ENCODE assay signal across 8 cellular contexts in genomic region chr16:17476414-17477259, GRCh38. TPM values are rescaled to one million over a fixed set of nuclear protein-coding genes. Genes with fewer than 3 reads are reported as not detected.
A peak's percentile ranks its signal among the peaks of the same experiment; 100 is the strongest.
DNase-seq lines count a peak whose midpoint lies in the region; ATAC-seq and TF ChIP-seq lines count a peak whose summit lies in the region.

No MANE protein-coding gene starts in this region.

- POLR2A ChIA-PET in AG04450 (lab: Yijun Ruan, JAX), result interaction anchor here (0.6 kb wide), 1 partner anchor 213 kb away, joined by 5 read pairs; no protein-coding TSS in a partner anchor

- ATAC-seq in GM18870 (IDR thresholded peaks at IDR 0.05; ENCODE audit: unreplicated experiment), result no peak

- no peak for TF ChIP-seq POLR2A in suprapubic skin (IDR thresholded peaks at IDR 0.05)

- peaks cover 6% of the 10 kb centered on the region for H3K4me1 ChIP-seq in suprapubic skin

- TF ChIP-seq CTCF in AG04450 (IDR thresholded peaks at IDR 0.05; ENCODE audit: low read depth, low read length), result peak; percentile 74
- peak; percentile 48; the same call in 1 of the 2 replicates for TF ChIP-seq CTCF in GM12875 (IDR thresholded peaks at IDR 0.05; ENCODE audit: borderline replicate concordance, insufficient read depth, low read depth, low read length)
- TF ChIP-seq CTCF in kidney epithelial cell (IDR thresholded peaks at IDR 0.05; ENCODE audit: insufficient read depth, low read length, poor library complexity, severe bottlenecking), result peak; percentile 37
- peak; percentile 26 to 39 for TF ChIP-seq CTCF in suprapubic skin (IDR thresholded peaks at IDR 0.05)

- H3K27me3 ChIP-seq in AG04450 (ENCODE audit: control insufficient read depth, insufficient read depth, low read length), result no peaks in the 10 kb centered on the region
- peaks cover 5% of the 10 kb centered on the region for H3K27me3 ChIP-seq in kidney epithelial cell (ENCODE audit: control insufficient read depth, insufficient read depth, low read length)
- peaks cover 5% of the 10 kb centered on the region for H3K27me3 ChIP-seq in suprapubic skin

- no peak for TF ChIP-seq EP300 in suprapubic skin (IDR thresholded peaks at IDR 0.05)

- CTCF ChIA-PET in AG04450 (lab: Charles Lee), result interaction anchor here (0.6 to 5.4 kb wide), 10 partner anchors 9 to 614 kb away, joined by 3 to 124 read pairs (median 4); no protein-coding TSS in a partner anchor

- H3K4me3 ChIP-seq in AG04450 (ENCODE audit: low read depth, low read length) (no peak overlapping the region), GM12875 (ENCODE audit: low read depth, low read length) (no peak overlapping the region), kidney epithelial cell (ENCODE audit: low read depth, low read length) (no peak overlapping the region), suprapubic skin (no peak overlapping the region)

- H3K36me3 ChIP-seq in kidney epithelial cell (ENCODE audit: control insufficient read depth, insufficient read depth, low read length), result no peaks in the 10 kb centered on the region
- no peaks in the 10 kb centered on the region for H3K36me3 ChIP-seq in suprapubic skin

- no peaks in the 10 kb centered on the region; the same call in 1 of the 2 replicates for H3K9me3 ChIP-seq in AG04450 (ENCODE audit: control insufficient read depth, insufficient read depth, low read length)
- H3K9me3 ChIP-seq in suprapubic skin, result no peaks in the 10 kb centered on the region

- in situ Hi-C loops in T47D (cut with HindIII; ENCODE audit: low pct_unique_long_range_greater_than_20kb, low sequenced_read_pairs), result no loop called here

- DNase-seq in AG04450 (ENCODE audit: low read depth, low spot score) (peak; percentile 51), M059J (ENCODE audit: low read depth) (peak; percentile 71), SW480 (ENCODE audit: low spot score) (peak; percentile 79), T47D (ENCODE audit: low read depth in 1 of 2, low spot score in 1 of 2) (peak; percentile 73 to 77), kidney epithelial cell (ENCODE audit: low read depth) (peak; percentile 10), suprapubic skin (ENCODE audit: low spot score in 2 of 2) (no peak)

- H3K27ac ChIP-seq in AG04450 (ENCODE audit: low read depth, low read length) (no peak overlapping the region), suprapubic skin (no peak overlapping the region)

- WGBS in suprapubic skin, result 33% methylated on average over 11 of the region's 11 CpGs

RNA-seq across cellular contexts. Expression of gene XYLT1, which starts 5.9 kb away (rescaled TPM):
- 6.7 and 9.2 TPM in 2 replicates for polyA plus RNA-seq in AG04450 (2011; rRNA removed)
- polyA minus RNA-seq in AG04450 (2011; rRNA and poly(A)+ RNA removed), result 27.7 and 36.1 TPM in 2 replicates
- total RNA-seq in M059J (2014; rRNA removed; shearing (Covaris generic)), result 6.3 and 10.3 TPM in 2 replicates
- 1.6 and 2.2 TPM in 2 replicates for total RNA-seq in kidney epithelial cell
- total RNA-seq in suprapubic skin, result 10 to 100 TPM; 23.5 to 30.6 (median 25.7) TPM

Comparison
In these comparisons a context has a peak if more than half of its experiments do, and no peak if none do; other contexts are left out.
1. DNase-seq: peak in AG04450 (single experiment), M059J (single experiment), SW480 (single experiment), T47D (2 of 2) and kidney epithelial cell (single experiment); none in suprapubic skin (0 of 2).
2. Peak in every context shown above with its lines, with median percentiles within 50 percentile points of each other: CTCF ChIP-seq.